ENCODE assay signal across 10 cellular contexts in the genomic region with DNA sequence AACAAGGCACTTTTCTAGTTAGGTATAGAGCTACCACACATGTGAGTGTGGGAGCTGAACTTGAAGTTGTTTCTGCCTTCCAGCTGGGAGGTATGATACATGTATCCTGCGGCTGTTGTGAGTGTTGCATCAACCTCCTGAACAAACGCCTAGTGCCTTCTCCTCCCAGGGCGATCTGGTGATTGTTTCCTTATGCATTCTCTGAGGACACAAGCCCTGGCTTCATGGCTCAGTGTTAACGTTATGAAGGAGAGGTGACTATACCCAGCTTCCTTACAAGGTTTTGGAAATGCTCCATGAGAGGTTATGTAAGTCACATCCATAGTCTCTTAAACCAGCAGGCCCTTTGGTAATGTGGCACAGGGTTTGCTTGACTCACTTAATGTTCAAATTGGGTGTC.
DNase-seq lines count a peak whose midpoint lies in the region; ATAC-seq and TF ChIP-seq lines count a peak whose summit lies in the region.
"Had no signal": no experiment of that assay in that cellular context is flagged by ENCODE, and none has a peak within 500 bp of the region (broad histone marks: within the 10 kb centered on the region; RNA-seq: fewer than 3 reads in every experiment).

No MANE protein-coding gene starts in this region.

- H3K36me3 ChIP-seq in smooth muscle cell (ENCODE audit: low read depth): no peaks in the 10 kb centered on the region

- no peak overlapping the region for H3K27ac Mint-ChIP-seq in activated T-helper 2 cell treated with anti-CD3 and anti-CD28 coated beads, Interferon-gamma antibody, Interleukin-2, Interleukin-4, amounts not matched to agents 10 μg/mL and 5 μg/mL and 100 μg/mL, durations not matched to agents 14 hours and 24 hours and 36 hours
- H3K27ac Mint-ChIP-seq: H9 had no signal

- DNase-seq in H4 (ENCODE audit: low spot score): peak; percentile 94
- DNase-seq in RPMI7951 (ENCODE audit: low read depth): peak; percentile 100
- DNase-seq in fibroblast of peridontal ligament (ENCODE audit: extremely low read depth): peak; percentile 98
- DNase-seq in smooth muscle cell (lab: John Stamatoyannopoulos, UW; ENCODE audit: unreplicated experiment): no peak
- DNase-seq in activated T-helper 2 cell treated with anti-CD3 and anti-CD28 coated beads, Interferon-gamma antibody, Interleukin-2, Interleukin-4, amounts not matched to agents 10 μg/mL and 5 μg/mL and 100 μg/mL, durations not matched to agents 14 hours and 24 hours and 36 hours (ENCODE audit: low spot score): no peak
- DNase-seq: H9 had no signal

- peaks cover 59% of the 10 kb centered on the region for H3K4me1 ChIP-seq in smooth muscle cell (ENCODE audit: low read depth)

- H3K4me3 Mint-ChIP-seq in activated T-helper 2 cell treated with anti-CD3 and anti-CD28 coated beads, Interferon-gamma antibody, Interleukin-2, Interleukin-4, amounts not matched to agents 10 μg/mL and 5 μg/mL and 100 μg/mL, durations not matched to agents 14 hours and 24 hours and 36 hours (ENCODE audit: low read depth): no peak overlapping the region
- H3K4me3 Mint-ChIP-seq: brain, H9 had no signal

- H3K9ac ChIP-seq in smooth muscle cell (ENCODE audit: low read depth): no peak overlapping the region

- peaks cover 68% of the 10 kb centered on the region for H4K20me1 ChIP-seq in smooth muscle cell (ENCODE audit: low read depth)

- peak overlapping the region; percentile 86 for H3K4me2 ChIP-seq in smooth muscle cell

- H3K9me3 ChIP-seq in smooth muscle cell (replicated peaks; ENCODE audit: low read depth): no peaks in the 10 kb centered on the region

- H3K27me3 ChIP-seq in smooth muscle cell (ENCODE audit: low read depth): no peaks in the 10 kb centered on the region

- H3K4me3 ChIP-seq in smooth muscle cell: no peak overlapping the region

- peaks cover 21% of the 10 kb centered on the region for H3F3A ChIP-seq in smooth muscle cell (ENCODE audit: low read depth)

- no peaks in the 10 kb centered on the region for H3K9me3 Mint-ChIP-seq in activated T-helper 2 cell treated with anti-CD3 and anti-CD28 coated beads, Interferon-gamma antibody, Interleukin-2, Interleukin-4, amounts not matched to agents 10 μg/mL and 5 μg/mL and 100 μg/mL, durations not matched to agents 14 hours and 24 hours and 36 hours
- H3K9me3 Mint-ChIP-seq: brain, H9 had no signal

- peak overlapping the region; percentile 96 for H3K27ac ChIP-seq in smooth muscle cell (ENCODE audit: low read depth)

- H3K27me3 Mint-ChIP-seq in activated T-helper 2 cell treated with anti-CD3 and anti-CD28 coated beads, Interferon-gamma antibody, Interleukin-2, Interleukin-4, amounts not matched to agents 10 μg/mL and 5 μg/mL and 100 μg/mL, durations not matched to agents 14 hours and 24 hours and 36 hours (ENCODE audit: low read depth): peaks cover 34% of the 10 kb centered on the region
- H3K27me3 Mint-ChIP-seq: brain had no signal

- WGBS in smooth muscle cell (ENCODE audit: low lambda C conversion rate): 3% methylated on average over 4 of the region's 4 CpGs

- ATAC-seq in GM21529 (IDR thresholded peaks at IDR 0.05; ENCODE audit: unreplicated experiment) (no peak), GM19395 (IDR thresholded peaks at IDR 0.05; ENCODE audit: unreplicated experiment) (no peak), HG03280 (IDR thresholded peaks at IDR 0.05; ENCODE audit: unreplicated experiment) (no peak)

- TF ChIP-seq CTCF in smooth muscle cell (IDR thresholded peaks at IDR 0.05; ENCODE audit: borderline replicate concordance, insufficient read depth, poor library complexity, severe bottlenecking): no peak

- no peak overlapping the region for H2AFZ ChIP-seq in smooth muscle cell (ENCODE audit: low read depth)

- peaks cover 15% of the 10 kb centered on the region for H3K4me1 Mint-ChIP-seq in activated T-helper 2 cell treated with anti-CD3 and anti-CD28 coated beads, Interferon-gamma antibody, Interleukin-2, Interleukin-4, amounts not matched to agents 10 μg/mL and 5 μg/mL and 100 μg/mL, durations not matched to agents 14 hours and 24 hours and 36 hours (ENCODE audit: low read depth)

- H3K79me2 ChIP-seq in smooth muscle cell (ENCODE audit: low read depth): peaks cover 82% of the 10 kb centered on the region

- intact Hi-C loops in activated T-helper 2 cell treated with anti-CD3 and anti-CD28 coated beads, Interferon-gamma antibody, Interleukin-2, Interleukin-4, amounts not matched to agents 10 μg/mL and 5 μg/mL and 100 μg/mL, durations not matched to agents 14 hours and 24 hours and 36 hours (cut with micrococcal nuclease): no loop called here

- H3K36me3 Mint-ChIP-seq in activated T-helper 2 cell treated with anti-CD3 and anti-CD28 coated beads, Interferon-gamma antibody, Interleukin-2, Interleukin-4, amounts not matched to agents 10 μg/mL and 5 μg/mL and 100 μg/mL, durations not matched to agents 14 hours and 24 hours and 36 hours (ENCODE audit: low read depth): no peaks in the 10 kb centered on the region
- H3K36me3 Mint-ChIP-seq: brain had no signal

Comparison
In these comparisons a context has a peak if more than half of its experiments do, and no peak if none do; other contexts are left out.
1. DNase-seq: peak in H4 (single experiment), RPMI7951 (single experiment) and fibroblast of peridontal ligament (single experiment); none in smooth muscle cell (single experiment) and activated T-helper 2 cell treated with anti-CD3 and anti-CD28 coated beads, Interferon-gamma antibody, Interleukin-2, Interleukin-4, amounts not matched to agents 10 μg/mL and 5 μg/mL and 100 μg/mL, durations not matched to agents 14 hours and 24 hours and 36 hours (single experiment).